In genomic region chr13:46726347-46726746, GRCh38 we compare ENCODE assay signal across 29 cellular contexts.
DNase-seq lines count a peak whose midpoint lies in the region; ATAC-seq and TF ChIP-seq lines count a peak whose summit lies in the region.
"Had no signal": no experiment of that assay in that cellular context is flagged by ENCODE, and none has a peak within 500 bp of the region (broad histone marks: within the 10 kb centered on the region; RNA-seq: fewer than 3 reads in every experiment).

No MANE protein-coding gene starts in this region.

- H4K20me1 ChIP-seq in DND-41 (ENCODE audit: insufficient read depth, low read length): no peaks in the 10 kb centered on the region

- H3K79me2 ChIP-seq in DND-41 (ENCODE audit: insufficient read depth, low read length): no peaks in the 10 kb centered on the region

- H3K27me3 ChIP-seq in DND-41 (ENCODE audit: insufficient read depth, low read length, poor library complexity): no peaks in the 10 kb centered on the region
- no peaks in the 10 kb centered on the region for H3K27me3 ChIP-seq in mesenchymal stem cell (ENCODE audit: control insufficient read depth in 1 of 2, insufficient read depth in 1 of 2, low read length in 2 of 2)
- H3K27me3 ChIP-seq: BE2C, SJSA1 had no signal

- H3K27me3 Mint-ChIP-seq in activated CD8-positive, alpha-beta T cell treated with anti-CD3 and anti-CD28 coated beads, Interleukin-2, amount 10 ng/mL, durations not matched to agents 7 days and 5 days (ENCODE audit: low read depth): no peaks in the 10 kb centered on the region
- H3K27me3 Mint-ChIP-seq in natural killer cell (ENCODE audit: low read depth in 2 of 2): peaks cover 0 to 5% of the 10 kb centered on the region in 2 donors

- no peak overlapping the region for H3K4me3 ChIP-seq in DND-41 (ENCODE audit: low read depth in 1 of 2, low read length in 2 of 2)
- no peak overlapping the region for H3K4me3 ChIP-seq in mesenchymal stem cell (ENCODE audit: insufficient read depth in 1 of 2, low read depth in 1 of 2, low read length in 2 of 2)
- H3K4me3 ChIP-seq: HAP-1, SJSA1 had no signal

- POLR2A ChIA-PET in activated CD8-positive, alpha-beta T cell treated with anti-CD3 and anti-CD28 coated beads, Interleukin-2, amount 10 ng/mL, durations not matched to agents 7 days and 5 days (lab: Charles Lee): interaction anchor here (1.0 kb wide), 1 partner anchor 25 kb away, joined by 3 read pairs; no protein-coding TSS in a partner anchor

- no peak overlapping the region for H2BK5ac ChIP-seq in mesenchymal stem cell (ENCODE audit: low read depth, low read length, poor library complexity, severe bottlenecking)

- H4K91ac ChIP-seq in mesenchymal stem cell (ENCODE audit: low read length): no peak overlapping the region

- no peaks in the 10 kb centered on the region for H3K9me3 Mint-ChIP-seq in activated CD8-positive, alpha-beta T cell treated with anti-CD3 and anti-CD28 coated beads, Interleukin-2, amount 10 ng/mL, durations not matched to agents 7 days and 5 days (ENCODE audit: insufficient read depth)
- H3K9me3 Mint-ChIP-seq in natural killer cell: no peaks in the 10 kb centered on the region
- H3K9me3 Mint-ChIP-seq: CD8-positive, alpha-beta memory T cell; HFFc6 had no signal

- H3K9ac ChIP-seq in DND-41 (ENCODE audit: low read depth, low read length) (no peak overlapping the region), mesenchymal stem cell (ENCODE audit: low read length) (no peak overlapping the region)

- no peak overlapping the region for H2BK15ac ChIP-seq in mesenchymal stem cell (ENCODE audit: low read depth, poor library complexity, severe bottlenecking)

- H3K4me1 Mint-ChIP-seq in activated CD8-positive, alpha-beta T cell treated with anti-CD3 and anti-CD28 coated beads, Interleukin-2, amount 10 ng/mL, durations not matched to agents 7 days and 5 days (ENCODE audit: low read depth): peaks cover 35% of the 10 kb centered on the region
- peaks cover 34 to 41% of the 10 kb centered on the region in 2 donors for H3K4me1 Mint-ChIP-seq in natural killer cell

- peaks cover 13% of the 10 kb centered on the region for H3K79me1 ChIP-seq in mesenchymal stem cell (replicated peaks; ENCODE audit: low read length, poor library complexity, severe bottlenecking)

- CTCF ChIA-PET in activated CD8-positive, alpha-beta T cell treated with anti-CD3 and anti-CD28 coated beads, Interleukin-2, amount 10 ng/mL, durations not matched to agents 7 days and 5 days (lab: Charles Lee): interaction anchor here (1.4 to 8.7 kb wide), 3 partner anchors 25 to 175 kb away, joined by 3 to 94 read pairs (median 4); no protein-coding TSS in a partner anchor

- H3K36me3 ChIP-seq in DND-41 (ENCODE audit: insufficient read depth, low read length): peaks cover 86% of the 10 kb centered on the region
- H3K36me3 ChIP-seq in mesenchymal stem cell (ENCODE audit: control insufficient read depth in 1 of 2, insufficient read depth in 2 of 2, low read depth in 1 of 2, low read length in 2 of 2): peaks cover 32 to 79% of the 10 kb centered on the region in 2 experiments

- no peak overlapping the region for H3K4me3 Mint-ChIP-seq in activated CD8-positive, alpha-beta T cell treated with anti-CD3 and anti-CD28 coated beads, Interleukin-2, amount 10 ng/mL, durations not matched to agents 7 days and 5 days
- peak overlapping the region; percentile 83 for H3K4me3 Mint-ChIP-seq in natural killer cell
- H3K4me3 Mint-ChIP-seq: CD14-positive monocyte, HFFc6 had no signal

- H2AK5ac ChIP-seq in mesenchymal stem cell (ENCODE audit: low read length, severe bottlenecking): no peak overlapping the region

- 100% methylated on average over 5 of the region's 5 CpGs for WGBS in mesenchymal stem cell

- no peak overlapping the region for H3K14ac ChIP-seq in mesenchymal stem cell (ENCODE audit: low read length in 2 of 2)

- no peak overlapping the region for H2BK12ac ChIP-seq in mesenchymal stem cell (ENCODE audit: low read length in 2 of 2)

- ATAC-seq in DND-41 (ENCODE audit: insufficient read depth, low read depth) (0 out of 3 replicates have a peak, but pooled peaks have one; percentile 24), natural killer cell (peak; percentile 84 to 99 (median 92)), GM18519 (IDR thresholded peaks at IDR 0.05; ENCODE audit: low FRiP score, unreplicated experiment) (no peak)
- ATAC-seq in activated CD8-positive, alpha-beta T cell treated with anti-CD3 and anti-CD28 coated beads, Interleukin-2, amount 10 ng/mL, durations not matched to agents 7 days and 5 days: peak; percentile 65
- ATAC-seq: HepG2 had no signal

- H3K4me1 ChIP-seq in DND-41 (ENCODE audit: insufficient read depth, low read length) (no peaks in the 10 kb centered on the region), mesenchymal stem cell (ENCODE audit: control insufficient read depth, insufficient read depth, low read depth, low read length) (no peaks in the 10 kb centered on the region)
- H3K4me1 ChIP-seq: BE2C, SJSA1 had no signal

- no peak overlapping the region for H4K8ac ChIP-seq in mesenchymal stem cell (ENCODE audit: low read length)

- H3K4me2 ChIP-seq in DND-41 (ENCODE audit: insufficient read depth, low read length): no peak overlapping the region
- H3K4me2 ChIP-seq in mesenchymal stem cell (ENCODE audit: low read length, poor library complexity, severe bottlenecking): no peak overlapping the region

- H2BK120ac ChIP-seq in mesenchymal stem cell (ENCODE audit: low read depth, low read length): no peak overlapping the region

- no peak overlapping the region for H3K18ac ChIP-seq in mesenchymal stem cell (ENCODE audit: low read depth in 1 of 2, low read length in 2 of 2)

- peaks cover 62% of the 10 kb centered on the region for H3K36me3 Mint-ChIP-seq in activated CD8-positive, alpha-beta T cell treated with anti-CD3 and anti-CD28 coated beads, Interleukin-2, amount 10 ng/mL, durations not matched to agents 7 days and 5 days (ENCODE audit: low read depth)
- H3K36me3 Mint-ChIP-seq in natural killer cell: peaks cover 30% of the 10 kb centered on the region

- DNase-seq in NK-92 treated with Interleukin-12 subunit alpha and Interleukin-12 subunit beta, amount 100 ng/mL, for 24 hours (lab: John Stamatoyannopoulos, UW): peak; percentile 36
- DNase-seq in NK-92 (lab: John Stamatoyannopoulos, UW; ENCODE audit: unreplicated experiment) (no peak), DND-41 (no peak), natural killer cell (peak; percentile 55), mesenchymal stem cell (no peak), NCI-H2029 (lab: John Stamatoyannopoulos, UW) (no peak)
- peak; percentile 60 for DNase-seq in activated CD8-positive, alpha-beta T cell treated with anti-CD3 and anti-CD28 coated beads, Interleukin-2, amount 10 ng/mL, durations not matched to agents 7 days and 5 days
- DNase-seq: BE2C; CD8-positive, alpha-beta memory T cell; DMS 273 treated with DMSO at 0.1 percent for 48 hours; DMS79 treated with DMSO at 0.1 percent for 48 hours; GOT3; HFFc6; Karpas-422; NCI-H1092 treated with DMSO at 0.1 percent for 48 hours; NCI-H1436 treated with DMSO at 0.1 percent for 48 hours; NCI-H187 treated with DMSO at 0.1 percent for 48 hours; NCI-H2107; NCI-H446; NCI-H524 treated with DMSO at 0.1 percent for 48 hours; NCI-H774; Right ventricle myocardium superior; RPMI8226 had no signal

- peak overlapping the region; percentile 3 for H3K27ac Mint-ChIP-seq in activated CD8-positive, alpha-beta T cell treated with anti-CD3 and anti-CD28 coated beads, Interleukin-2, amount 10 ng/mL, durations not matched to agents 7 days and 5 days
- H3K27ac Mint-ChIP-seq in natural killer cell: peak overlapping the region; percentile 63 to 66
- H3K27ac Mint-ChIP-seq: HFFc6 had no signal

- no peak overlapping the region for H3K27ac ChIP-seq in DND-41 (ENCODE audit: low read length)
- H3K27ac ChIP-seq in mesenchymal stem cell (ENCODE audit: low read length, poor library complexity, severe bottlenecking): no peak overlapping the region
- H3K27ac ChIP-seq: 22Rv1, SJSA1 had no signal

- H3K4ac ChIP-seq in mesenchymal stem cell (ENCODE audit: low read depth in 1 of 2, low read length in 2 of 2): no peak overlapping the region

- TF ChIP-seq CTCF in DND-41 (IDR thresholded peaks at IDR 0.05; ENCODE audit: borderline replicate concordance, extremely low read depth, low read length, poor library complexity, severe bottlenecking) (no peak), natural killer cell (IDR thresholded peaks at IDR 0.05) (no peak)

- H2AFZ ChIP-seq in DND-41 (ENCODE audit: low read depth, low read length): no peak overlapping the region
- no peak overlapping the region for H2AFZ ChIP-seq in mesenchymal stem cell (ENCODE audit: low read depth, low read length)

- no peak overlapping the region for H3K23ac ChIP-seq in mesenchymal stem cell (ENCODE audit: low read length in 2 of 2)

- H3K9me3 ChIP-seq in DND-41 (ENCODE audit: insufficient read depth, low read length, severe bottlenecking) (no peaks in the 10 kb centered on the region), mesenchymal stem cell (ENCODE audit: control insufficient read depth, low read length) (no peaks in the 10 kb centered on the region)
- H3K9me3 ChIP-seq: BE2C, HAP-1, SJSA1 had no signal

- intact Hi-C loops in natural killer cell (cut with micrococcal nuclease): loop anchor here (1.0 kb wide), 1 partner anchor 25 kb away; no protein-coding TSS in a partner anchor

Comparison
In these comparisons a context has a peak if more than half of its experiments do, and no peak if none do; other contexts are left out.
1. DNase-seq: peak in NK-92 treated with Interleukin-12 subunit alpha and Interleukin-12 subunit beta, amount 100 ng/mL, for 24 hours (single experiment), activated CD8-positive, alpha-beta T cell treated with anti-CD3 and anti-CD28 coated beads, Interleukin-2, amount 10 ng/mL, durations not matched to agents 7 days and 5 days (single experiment) and natural killer cell (single experiment); none in NK-92 (single experiment), DND-41 (single experiment), mesenchymal stem cell (single experiment) and NCI-H2029 (single experiment).